In genomic region chr12:21656931-21657335, GRCh38 we compare ENCODE assay signal across 1 cellular context.
TF ChIP-seq lines count a peak whose summit lies in the region.

No MANE protein-coding gene starts in this region.

TF ChIP-seq in A549, 52 proteins besides CTCF, POLR2A, EP300 and RAD21 (continued from another document):
- TF ChIP-seq E2F6 (IDR thresholded peaks at IDR 0.05; ENCODE audit: borderline replicate concordance, low read depth) (no peak), REST (IDR thresholded peaks at IDR 0.05) (no peak), FOSL2 (IDR thresholded peaks at IDR 0.05) (no peak), FOSL2 (CRISPR knock-in tag; IDR thresholded peaks at IDR 0.05) (no peak)
